Comparison of ENCODE assay signal across 6 cellular contexts in the genomic region with DNA sequence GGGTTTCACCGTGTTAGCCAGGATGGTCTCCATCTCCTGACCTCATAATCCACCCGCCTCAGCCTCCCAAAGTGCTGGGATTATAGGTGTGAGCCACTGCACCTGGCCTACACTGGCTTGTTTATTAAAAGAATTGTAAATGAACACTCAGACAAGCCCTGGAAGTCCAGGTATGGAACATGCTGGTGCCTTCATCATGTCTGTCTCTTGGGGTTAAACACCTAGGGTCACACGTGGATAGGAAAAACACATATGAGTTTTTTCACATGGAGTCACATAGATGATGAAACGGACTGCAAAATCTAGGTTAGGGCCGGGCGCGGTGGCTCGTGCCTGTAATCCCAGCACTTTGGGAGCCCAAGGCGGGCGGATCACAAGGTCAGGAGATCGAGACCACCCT. TPM values are rescaled to one million over a fixed set of nuclear protein-coding genes. Genes with fewer than 3 reads are reported as not detected.
DNase-seq lines count a peak whose midpoint lies in the region; ATAC-seq, FAIRE-seq and TF ChIP-seq lines count a peak whose summit lies in the region.
"Not testable (repeated sequence)": the region's sequence is repeated elsewhere in the genome, so short reads cannot be mapped to it uniquely, and the experiment has no call there.

No MANE protein-coding gene starts in this region.

- POLR2A ChIA-PET in RWPE1 (lab: Yijun Ruan, JAX; ENCODE audit: low non-redundant PET): not testable (repeated sequence)
- POLR2A ChIA-PET in K562 (lab: Yijun Ruan, JAX): interaction anchor here (0.6 kb wide), 1 partner anchor 10 kb away, joined by 3 read pairs; no protein-coding TSS in a partner anchor

- not testable (repeated sequence) for DNase-seq in RWPE1 (ENCODE audit: low spot score); K562 (ENCODE audit: extremely low read depth in 1 of 4, low spot score in 3 of 4); foreskin keratinocyte
- DNase-seq in osteocyte (ENCODE audit: extremely low spot score, unreplicated experiment): peak; percentile 48

- not testable (repeated sequence) for H4K20me1 ChIP-seq in K562 (replicated peaks; ENCODE audit: control insufficient read depth, insufficient read depth, low read length)

- H3K4me1 Mint-ChIP-seq in osteocyte (ENCODE audit: unreplicated experiment): not testable (repeated sequence)

- H3K36me3 ChIP-seq in K562 (ENCODE audit: control insufficient read depth, insufficient read depth, low read length); esophagus (ENCODE audit: control insufficient read depth in 2 of 2, insufficient read depth in 2 of 2, low read length in 1 of 2): not testable (repeated sequence)

- H3K27me3 ChIP-seq in K562 (ENCODE audit: control insufficient read depth in 2 of 2, insufficient read depth in 2 of 2, low read length in 2 of 2): peaks cover 6 to 17% of the 10 kb centered on the region in 2 experiments; a peak in 4 of 5 replicates
- not testable (repeated sequence) for H3K27me3 ChIP-seq in esophagus (ENCODE audit: control insufficient read depth in 1 of 2, insufficient read depth in 2 of 2, low read length in 2 of 2); foreskin keratinocyte

- not testable (repeated sequence) for H3K9me1 ChIP-seq in K562 (ENCODE audit: control insufficient read depth, insufficient read depth, low read length)

- WGBS in K562 (ENCODE audit: insufficient coverage, low coverage, missing lambda C conversion rate): 4% methylated on average over 4 of the region's 11 CpGs
- WGBS in esophagus, 2 donors: 91 to 93% methylated on average over 11 of the region's 11 CpGs

- H3K4me1 ChIP-seq in K562 (replicated peaks in 1 of 2; ENCODE audit: control insufficient read depth in 2 of 2, insufficient read depth in 2 of 2, low read length in 2 of 2); esophagus (ENCODE audit: control insufficient read depth in 2 of 2, insufficient read depth in 2 of 2, low read length in 1 of 2): not testable (repeated sequence)
- peaks cover 22% of the 10 kb centered on the region for H3K4me1 ChIP-seq in foreskin keratinocyte

- TF ChIP-seq CTCF in RWPE1 (conservative IDR thresholded peaks at IDR 0.05; ENCODE audit: low read depth); K562 (IDR thresholded peaks at IDR 0.05 in 2 of 3, conservative IDR thresholded peaks at IDR 0.05 in 1 of 3; ENCODE audit: insufficient read depth in 2 of 3, low read depth in 1 of 3, low read length in 3 of 3); foreskin keratinocyte (conservative IDR thresholded peaks at IDR 0.05); osteocyte (IDR thresholded peaks at IDR 0.05): not testable (repeated sequence)

- not testable (repeated sequence) for BruUV-seq in K562 (replicated peaks; lab: Mats Ljungman, UMichigan)

- H3K4me2 ChIP-seq in K562 (ENCODE audit: insufficient read depth, low read length): not testable (repeated sequence)

- peak overlapping the region; percentile 99 for H3K27ac ChIP-seq in RWPE1
- H3K27ac ChIP-seq in K562 (ENCODE audit: extremely low read depth, low read depth, low read length): not testable (repeated sequence)
- peak overlapping the region; percentile 17 to 65 for H3K27ac ChIP-seq in esophagus (ENCODE audit: low read depth in 2 of 2, low read length in 1 of 2)
- H3K27ac ChIP-seq in foreskin keratinocyte: peak overlapping the region; percentile 77
- peak overlapping the region in 13 of 21 experiments; percentile 8 to 90 (median 55) for H3K27ac ChIP-seq in skin epidermis

- not testable (repeated sequence) for TF ChIP-seq POLR2A in K562 (conservative IDR thresholded peaks at IDR 0.05)

- H3K79me2 ChIP-seq in K562 (ENCODE audit: control insufficient read depth, insufficient read depth, low read length): not testable (repeated sequence)

- H3K27ac Mint-ChIP-seq in osteocyte (ENCODE audit: unreplicated experiment): not testable (repeated sequence)

- H3K4me3 ChIP-seq in K562; esophagus (ENCODE audit: low read depth in 1 of 2, low read length in 2 of 2); skin epidermis: not testable (repeated sequence)

- TF ChIP-seq EP300 in K562 (IDR thresholded peaks at IDR 0.05; ENCODE audit: low read length): not testable (repeated sequence)

- not testable (repeated sequence) for H3K27me3 Mint-ChIP-seq in osteocyte (ENCODE audit: unreplicated experiment)

- CTCF ChIA-PET in RWPE1 (lab: Yijun Ruan, JAX): interaction anchor here (0.6 kb wide), 1 partner anchor 22 kb away, joined by 4 read pairs; no protein-coding TSS in a partner anchor
- CTCF ChIA-PET in K562 (lab: Yijun Ruan, JAX; ENCODE audit: low intra/inter-chr PET ratio): not testable (repeated sequence)

- in situ Hi-C loops in K562 (cut with MboI): not testable (repeated sequence)

- not testable (repeated sequence) for H2AFZ ChIP-seq in K562 (ENCODE audit: low read depth, low read length)

- not testable (repeated sequence) for H3K9ac ChIP-seq in K562 (ENCODE audit: insufficient read depth in 1 of 2, low read depth in 2 of 2, low read length in 2 of 2)

- not testable (repeated sequence) for H3K9me3 Mint-ChIP-seq in osteocyte (ENCODE audit: unreplicated experiment)

- TF ChIP-seq RAD21 in K562 (CRISPR knock-in tag; conservative IDR thresholded peaks at IDR 0.05 in 1 of 2, IDR thresholded peaks at IDR 0.05 in 1 of 2): not testable (repeated sequence)

- not testable (repeated sequence) for H3K36me3 Mint-ChIP-seq in osteocyte (ENCODE audit: unreplicated experiment)

- not testable (repeated sequence) for H3K9me3 ChIP-seq in K562 (replicated peaks; ENCODE audit: control insufficient read depth, insufficient read depth, low read depth, low read length); esophagus (ENCODE audit: control insufficient read depth in 2 of 2, insufficient read depth in 1 of 2, low read depth in 1 of 2, low read length in 1 of 2)

- not testable (repeated sequence) for ATAC-seq in K562, foreskin keratinocyte

- not testable (repeated sequence) for FAIRE-seq in K562 (lab: Jason Lieb, UNC)

- H3K4me3 Mint-ChIP-seq in osteocyte (ENCODE audit: unreplicated experiment): not testable (repeated sequence)

- intact Hi-C loops in K562 (cut with micrococcal nuclease): not testable (repeated sequence)

TF ChIP-seq in K562, 482 proteins besides CTCF, POLR2A, EP300 and RAD21:
- TF ChIP-seq TRIM24 (IDR thresholded peaks at IDR 0.05): peak; percentile 16 to 39; a peak in 2 of 4 replicates
TF ChIP-seq in K562: peak in this region for 1; not testable (repeated sequence) for 481.

RNA-seq across cellular contexts. Expression of gene ZNF18, which starts 54.2 kb away (rescaled TPM):
- total RNA-seq in K562 (2011; cell fraction: chromatin; rRNA removed; ENCODE audit: low replicate concordance): 4.3 and 7.7 TPM in 2 replicates
- 3.4 and 4.0 TPM in 2 replicates for total RNA-seq in K562 (2011; cell fraction: nucleolus; rRNA removed)
- total RNA-seq in K562 (2011; cell fraction: nucleoplasm; rRNA removed): 2.8 and 4.4 TPM in 2 replicates
- total RNA-seq in K562 (2014; rRNA removed) (3.1 and 3.4 TPM in 2 replicates), K562 (2014; rRNA removed; fragmentation: Illumina TruSeq; extraction: Trizol) (4.0 and 4.2 TPM in 2 replicates), K562 (2015; rRNA removed; fragmentation: Illumina TruSeq; extraction: Trizol) (3.7 and 3.9 TPM in 2 replicates), K562 (2021) (2.7 and 2.8 TPM in 2 replicates), foreskin keratinocyte (6.8 and 8.0 TPM in 2 replicates), osteocyte (11.0 and 11.8 TPM in 2 replicates)
- polyA plus RNA-seq in K562 (2011; rRNA removed) (5.0 and 5.7 TPM in 2 replicates), K562 (2014; fragmentation: Illumina TruSeq; extraction: Trizol) (2.4 and 3.5 TPM in 2 replicates), K562 (2014; fragmentation: Nextera tagmentation; extraction: Ambion mirVana) (1 to 10 TPM; 1.1 to 3.4 TPM), K562 (2014; rRNA removed) (2.4 and 2.7 TPM in 2 replicates), esophagus (1 to 10 TPM; 4.6 to 5.9 TPM), foreskin keratinocyte (4.6 and 4.8 TPM in 2 replicates)
- polyA plus RNA-seq in K562 (2011; cell fraction: cytosol; rRNA removed): 1.4 and 2.5 TPM in 2 replicates
- 7.3 and 10.0 TPM in 2 replicates for polyA plus RNA-seq in K562 (2011; cell fraction: nucleus; rRNA removed)
- polyA plus RNA-seq in K562 (2012): 2.2 and 2.3 TPM in 2 replicates
- 4.0 and 4.8 TPM in 2 replicates for polyA minus RNA-seq in K562 (2011; rRNA and poly(A)+ RNA removed)
- polyA minus RNA-seq in K562 (2011; cell fraction: cytosol; rRNA and poly(A)+ RNA removed): 1.0 and 1.7 TPM in 2 replicates
- polyA minus RNA-seq in K562 (2011; cell fraction: nucleus; rRNA and poly(A)+ RNA removed): 2.0 and 4.0 TPM in 2 replicates
